ENCODE assay signal across 10 cellular contexts in the genomic region with DNA sequence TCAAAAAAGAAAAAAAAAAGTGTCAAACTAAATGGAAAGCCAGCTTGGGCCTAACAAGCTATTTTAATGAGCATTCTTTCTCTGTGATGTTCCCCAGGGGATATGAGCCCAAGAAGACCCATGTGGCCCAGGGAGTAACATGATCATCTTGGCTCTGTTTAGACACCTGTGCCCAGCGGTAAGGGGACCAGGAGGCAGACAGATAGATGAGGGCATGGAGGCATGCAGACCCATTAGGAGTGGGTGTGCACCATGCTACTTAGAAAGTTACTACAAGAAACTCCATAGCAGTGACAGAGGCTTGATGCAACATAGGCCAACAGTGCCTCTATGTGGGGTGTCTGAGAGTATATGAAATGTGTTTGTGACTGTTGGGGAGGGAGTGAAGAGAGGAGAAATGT. TPM values are rescaled to one million over a fixed set of nuclear protein-coding genes. Genes with fewer than 3 reads are reported as not detected.
DNase-seq lines count a peak whose midpoint lies in the region; ATAC-seq and TF ChIP-seq lines count a peak whose summit lies in the region.
"Had no signal": no experiment of that assay in that cellular context is flagged by ENCODE, and none has a peak within 500 bp of the region (broad histone marks: within the 10 kb centered on the region; RNA-seq: fewer than 3 reads in every experiment).

No MANE protein-coding gene starts in this region.

- no peaks in the 10 kb centered on the region for H3K9me3 Mint-ChIP-seq in activated CD8-positive, alpha-beta memory T cell treated with anti-CD3 and anti-CD28 coated beads, Interleukin-2, amount 10 ng/mL, durations not matched to agents 7 days and 5 days (ENCODE audit: low read depth)
- H3K9me3 Mint-ChIP-seq in IgD-negative memory B cell, result no peaks in the 10 kb centered on the region
- H3K9me3 Mint-ChIP-seq in neural progenitor cell, result no peaks in the 10 kb centered on the region

- no peaks in the 10 kb centered on the region for H3K27me3 Mint-ChIP-seq in activated CD8-positive, alpha-beta memory T cell treated with anti-CD3 and anti-CD28 coated beads, Interleukin-2, amount 10 ng/mL, durations not matched to agents 7 days and 5 days
- H3K27me3 Mint-ChIP-seq in IgD-negative memory B cell, result no peaks in the 10 kb centered on the region
- peaks cover 4% of the 10 kb centered on the region for H3K27me3 Mint-ChIP-seq in neural progenitor cell (ENCODE audit: insufficient read depth, low read depth)

- H3K9ac ChIP-seq in neural progenitor cell, result no peak overlapping the region

- H3K4me3 Mint-ChIP-seq in activated CD8-positive, alpha-beta memory T cell treated with anti-CD3 and anti-CD28 coated beads, Interleukin-2, amount 10 ng/mL, durations not matched to agents 7 days and 5 days, result peak overlapping the region; percentile 7
- H3K4me3 Mint-ChIP-seq in IgD-negative memory B cell, result peak overlapping the region in 3 of 4 donors; percentile 24 to 61 (median 61)
- peak overlapping the region; percentile 16 for H3K4me3 Mint-ChIP-seq in neural progenitor cell

- H3K36me3 Mint-ChIP-seq in activated CD8-positive, alpha-beta memory T cell treated with anti-CD3 and anti-CD28 coated beads, Interleukin-2, amount 10 ng/mL, durations not matched to agents 7 days and 5 days, result peaks cover 6% of the 10 kb centered on the region
- peaks cover under 1% of the 10 kb centered on the region for H3K36me3 Mint-ChIP-seq in IgD-negative memory B cell
- no peaks in the 10 kb centered on the region for H3K36me3 Mint-ChIP-seq in neural progenitor cell

- H4K20me1 ChIP-seq in neural progenitor cell (ENCODE audit: low read depth), result no peaks in the 10 kb centered on the region

- peaks cover 13% of the 10 kb centered on the region for H3K79me2 ChIP-seq in neural progenitor cell (ENCODE audit: low read depth)

- H3F3A ChIP-seq in neural progenitor cell (ENCODE audit: low read depth), result peaks cover 29% of the 10 kb centered on the region

- H3K27ac ChIP-seq in neural progenitor cell (no peak overlapping the region), left ventricle myocardium inferior (replicated peaks) (no peak overlapping the region)
- H3K27ac ChIP-seq: C4-2B had no signal

- intact Hi-C loops in left ventricle myocardium inferior (cut with micrococcal nuclease), result no loop called here

- H3K9me3 ChIP-seq in neural progenitor cell (ENCODE audit: low read depth), result no peaks in the 10 kb centered on the region
- H3K9me3 ChIP-seq in left ventricle myocardium inferior (replicated peaks), result no peaks in the 10 kb centered on the region

- H3K4me2 ChIP-seq in neural progenitor cell, result no peak overlapping the region

- no peaks in the 10 kb centered on the region for H3K27me3 ChIP-seq in neural progenitor cell
- no peaks in the 10 kb centered on the region for H3K27me3 ChIP-seq in left ventricle myocardium inferior (ENCODE audit: low read depth)

- H3K4me1 ChIP-seq in neural progenitor cell (peaks cover 16% of the 10 kb centered on the region), left ventricle myocardium inferior (peaks cover 26% of the 10 kb centered on the region)

- CTCF ChIA-PET in activated CD8-positive, alpha-beta memory T cell treated with anti-CD3 and anti-CD28 coated beads, Interleukin-2, amount 10 ng/mL, durations not matched to agents 7 days and 5 days (lab: Charles Lee), result interaction anchor here (0.9 to 1.3 kb wide), 4 partner anchors 18 to 232 kb away, joined by 3 to 4 read pairs (median 3); no protein-coding TSS in a partner anchor

- H3K36me3 ChIP-seq in neural progenitor cell (no peaks in the 10 kb centered on the region), left ventricle myocardium inferior (no peaks in the 10 kb centered on the region)

- ATAC-seq in activated CD8-positive, alpha-beta memory T cell treated with anti-CD3 and anti-CD28 coated beads, Interleukin-2, amount 10 ng/mL, durations not matched to agents 7 days and 5 days, result no peak
- ATAC-seq in HG03342 (IDR thresholded peaks at IDR 0.05; ENCODE audit: unreplicated experiment) (no peak), GM18511 (IDR thresholded peaks at IDR 0.05; ENCODE audit: unreplicated experiment) (no peak)

- no peak overlapping the region for H3K4me3 ChIP-seq in neural progenitor cell
- no peak overlapping the region for H3K4me3 ChIP-seq in left ventricle myocardium inferior

- DNase-seq in activated CD8-positive, alpha-beta memory T cell treated with anti-CD3 and anti-CD28 coated beads, Interleukin-2, amount 10 ng/mL, durations not matched to agents 7 days and 5 days, result peak; percentile 51
- no peak for DNase-seq in activated CD8-positive, alpha-beta memory T cell treated with anti-CD3 and anti-CD28 coated beads, Interleukin-2, amount 50 U/mL, for 48 hours
- DNase-seq in amniotic epithelial cell (ENCODE audit: low read depth), result peak; percentile 15
- DNase-seq in neural progenitor cell (ENCODE audit: low spot score), result no peak
- DNase-seq in left ventricle myocardium inferior, result no peak
- DNase-seq: activated gamma-delta T cell had no signal

- H3K4me1 Mint-ChIP-seq in activated CD8-positive, alpha-beta memory T cell treated with anti-CD3 and anti-CD28 coated beads, Interleukin-2, amount 10 ng/mL, durations not matched to agents 7 days and 5 days, result peaks cover 48% of the 10 kb centered on the region
- H3K4me1 Mint-ChIP-seq in IgD-negative memory B cell (peaks cover 18 to 34% (median 23%) of the 10 kb centered on the region in 3 donors), neural progenitor cell (peaks cover 14% of the 10 kb centered on the region)

- H2AFZ ChIP-seq in neural progenitor cell (replicated peaks), result no peak overlapping the region

- H3K27ac Mint-ChIP-seq in activated CD8-positive, alpha-beta memory T cell treated with anti-CD3 and anti-CD28 coated beads, Interleukin-2, amount 10 ng/mL, durations not matched to agents 7 days and 5 days, result peak overlapping the region; percentile 50
- peak overlapping the region in 2 of 3 donors; percentile 1 to 15 for H3K27ac Mint-ChIP-seq in IgD-negative memory B cell
- H3K27ac Mint-ChIP-seq in neural progenitor cell, result peak overlapping the region; percentile 5

- no peak for TF ChIP-seq CTCF in neural progenitor cell (IDR thresholded peaks at IDR 0.05)
- TF ChIP-seq CTCF in left ventricle myocardium inferior (IDR thresholded peaks at IDR 0.05; ENCODE audit: borderline replicate concordance), result no peak

RNA-seq across cellular contexts. Expression of gene CREBL2, which starts 3.1 kb away (rescaled TPM):
- total RNA-seq in activated CD8-positive, alpha-beta memory T cell treated with anti-CD3 and anti-CD28 coated beads, Interleukin-2, amount 10 ng/mL, durations not matched to agents 7 days and 5 days, result 10 to 100 TPM; 16.3 to 20.5 TPM
- polyA plus RNA-seq in IgD-negative memory B cell, result 21.5 TPM
- 27.9 and 31.4 TPM in 2 replicates for total RNA-seq in neural progenitor cell (ENCODE audit: low replicate concordance)
- total RNA-seq in left ventricle myocardium inferior, result 14.9 TPM

RNA-seq across cellular contexts. Expression of gene DUSP16, which starts 45.9 kb away (rescaled TPM):
- 10 to 100 TPM; 43.0 to 69.0 TPM for total RNA-seq in activated CD8-positive, alpha-beta memory T cell treated with anti-CD3 and anti-CD28 coated beads, Interleukin-2, amount 10 ng/mL, durations not matched to agents 7 days and 5 days
- polyA plus RNA-seq in IgD-negative memory B cell, result 0.30 TPM
- total RNA-seq in neural progenitor cell (ENCODE audit: low replicate concordance) (24.0 and 26.1 TPM in 2 replicates), left ventricle myocardium inferior (16.4 TPM)

Comparison
In these comparisons a context has a peak if more than half of its experiments do, and no peak if none do; other contexts are left out.
1. DNase-seq: peak in activated CD8-positive, alpha-beta memory T cell treated with anti-CD3 and anti-CD28 coated beads, Interleukin-2, amount 10 ng/mL, durations not matched to agents 7 days and 5 days (single experiment) and amniotic epithelial cell (single experiment); none in activated CD8-positive, alpha-beta memory T cell treated with anti-CD3 and anti-CD28 coated beads, Interleukin-2, amount 50 U/mL, for 48 hours (single experiment), neural progenitor cell (single experiment) and left ventricle myocardium inferior (single experiment).
2. H3K4me3 Mint-ChIP-seq: peak in every context shown above with its lines; median percentile 61 in IgD-negative memory B cell; 16 in neural progenitor cell; 7 in activated CD8-positive, alpha-beta memory T cell treated with anti-CD3 and anti-CD28 coated beads, Interleukin-2, amount 10 ng/mL, durations not matched to agents 7 days and 5 days.
3. Peak in every context shown above with its lines, with median percentiles within 50 percentile points of each other: H3K27ac Mint-ChIP-seq.